8 cellular contexts compared by ENCODE assay signal in the genomic region with DNA sequence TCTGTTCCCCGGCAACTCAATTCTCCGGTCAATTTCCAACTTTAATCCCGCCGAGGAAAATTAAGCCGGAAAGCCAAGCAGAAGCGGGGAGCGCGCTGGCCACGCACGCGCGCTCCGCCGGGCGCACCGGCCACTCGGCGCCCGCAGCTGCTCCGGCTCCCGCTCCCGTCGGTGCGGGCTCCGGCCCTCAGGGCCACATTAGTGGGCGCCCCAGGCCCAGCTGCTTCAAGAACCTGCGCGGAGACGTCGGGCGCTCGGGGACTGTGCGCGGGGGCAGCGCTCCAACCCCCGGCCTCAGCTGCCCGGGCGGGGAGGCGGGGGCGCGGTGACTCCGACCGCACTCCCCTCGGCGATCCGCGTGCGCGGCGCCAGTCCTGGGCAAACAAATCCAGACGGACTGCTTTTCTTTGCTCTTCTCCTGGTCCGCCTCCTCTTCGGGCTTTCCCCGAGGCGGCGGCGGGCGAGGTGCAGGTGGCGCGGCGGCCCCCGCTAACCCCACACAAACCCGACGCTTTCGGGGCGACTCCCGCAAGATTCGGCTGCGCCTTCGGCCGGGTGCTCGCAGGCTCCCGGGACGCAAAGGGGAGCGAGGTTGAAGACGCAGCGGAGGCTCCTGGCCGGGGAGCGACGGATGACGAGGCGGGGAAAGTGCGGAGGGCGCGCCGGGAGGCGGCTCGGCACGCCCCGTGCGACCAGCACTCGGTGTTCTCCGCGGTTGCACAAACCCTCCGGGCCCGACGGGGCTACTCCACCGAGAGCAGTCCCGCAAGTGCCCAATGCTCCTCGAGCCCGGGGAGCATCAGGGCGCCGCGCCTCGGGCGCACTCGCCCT. TPM values are rescaled to one million over a fixed set of nuclear protein-coding genes. Genes with fewer than 3 reads are reported as not detected.
DNase-seq lines count a peak whose midpoint lies in the region; ATAC-seq and TF ChIP-seq lines count a peak whose summit lies in the region.
"Not testable (repeated sequence)": the region's sequence is repeated elsewhere in the genome, so short reads cannot be mapped to it uniquely, and the experiment has no call there.

No MANE protein-coding gene starts in this region.

- not testable (repeated sequence) for H3K27me3 ChIP-seq in SJSA1 (replicated peaks); adrenal gland

- WGBS in adrenal gland, 4 donors: 0 to 1% (median 0%) methylated on average over 16 to 107 of the region's 107 CpGs

- H3K27ac ChIP-seq in SJSA1 (peak overlapping the region; percentile 61), adrenal gland (peak overlapping the region; percentile 62 to 97 (median 84))

- peaks cover 23% of the 10 kb centered on the region for H3K4me1 ChIP-seq in SJSA1 (replicated peaks)
- H3K4me1 ChIP-seq in adrenal gland (replicated peaks in 1 of 2): peaks cover 20 to 33% of the 10 kb centered on the region in 2 donors
- peaks cover 27% of the 10 kb centered on the region for H3K4me1 ChIP-seq in mucosa of descending colon (ENCODE audit: low read depth)

- peak; percentile 66 for DNase-seq in CD1c-positive myeloid dendritic cell (ENCODE audit: extremely low spot score)
- DNase-seq in SJSA1 (ENCODE audit: low read depth in 1 of 2, low spot score in 2 of 2): peak in 1 of 2 experiments; percentile 51
- DNase-seq in adrenal gland: peak; percentile 62 to 82 (median 74)
- peak; percentile 48 to 80 for DNase-seq in foreskin fibroblast
- DNase-seq in mucosa of descending colon: peak; percentile 57 to 83 (median 80)
- peak; percentile 5 for DNase-seq in stimulated activated CD4-positive, alpha-beta T cell treated with anti-CD3 and anti-CD28 coated beads, Interleukin-4, amount 100 ng/mL, for 24 hours

- not testable (repeated sequence) for TF ChIP-seq CTCF in adrenal gland (IDR thresholded peaks at IDR 0.05); foreskin fibroblast (IDR thresholded peaks at IDR 0.05; ENCODE audit: low read depth, low read length); mucosa of descending colon (IDR thresholded peaks at IDR 0.05)

- intact Hi-C loops in adrenal gland (cut with DNase I) (loop anchor here (10.0 kb wide), 2 partner anchors 64 to 164 kb away; no protein-coding TSS in a partner anchor), mucosa of descending colon (cut with DNase I, micrococcal nuclease) (loop anchor here (5.0 to 10.0 kb wide), 2 partner anchors 96 to 164 kb away; no protein-coding TSS in a partner anchor)

- peaks cover 18% of the 10 kb centered on the region for H3K36me3 ChIP-seq in SJSA1
- not testable (repeated sequence) for H3K36me3 ChIP-seq in adrenal gland (replicated peaks in 1 of 2); mucosa of descending colon (ENCODE audit: low read depth)

- H3K9me3 ChIP-seq in SJSA1 (replicated peaks); adrenal gland (replicated peaks in 1 of 3); mucosa of descending colon: not testable (repeated sequence)

- H3K4me3 ChIP-seq in SJSA1 (peak overlapping the region; percentile 62), adrenal gland (peak overlapping the region; percentile 31 to 91 (median 70)), foreskin fibroblast (ENCODE audit: low read depth in 1 of 2, low read length in 2 of 2) (peak overlapping the region; percentile 73 to 82), mucosa of descending colon (peak overlapping the region; percentile 52)

- peak; percentile 11 for ATAC-seq in GM21390 (IDR thresholded peaks at IDR 0.05; ENCODE audit: unreplicated experiment)
- peak; percentile 12 for ATAC-seq in HG03571 (IDR thresholded peaks at IDR 0.05; ENCODE audit: unreplicated experiment)
- ATAC-seq in mucosa of descending colon: peak; percentile 54

- TF ChIP-seq POLR2A in adrenal gland (IDR thresholded peaks at IDR 0.05): peak in 1 of 2 donors; percentile 41

RNA-seq across cellular contexts. Expression of gene TLE1, which starts 0.9 kb away (rescaled TPM):
- 11.3 and 22.0 TPM in 2 replicates for total RNA-seq in SJSA1 (2014; rRNA removed; shearing (Covaris generic))
- total RNA-seq in adrenal gland (10 to 100 TPM; 33.3 to 76.4 (median 50.1) TPM), mucosa of descending colon (10 to 100 TPM; 42.9 to 51.8 (median 47.3) TPM)
- 10 to 100 TPM; 40.1 to 52.9 (median 43.7) TPM for polyA plus RNA-seq in adrenal gland
